In genomic region chr13:46134961-46135522, GRCh38 we compare ENCODE assay signal across 11 cellular contexts. TPM values are rescaled to one million over a fixed set of nuclear protein-coding genes. Genes with fewer than 3 reads are reported as not detected.
DNase-seq lines count a peak whose midpoint lies in the region; ATAC-seq, FAIRE-seq and TF ChIP-seq lines count a peak whose summit lies in the region.
"Had no signal": no experiment of that assay in that cellular context is flagged by ENCODE, and none has a peak within 500 bp of the region (broad histone marks: within the 10 kb centered on the region; RNA-seq: fewer than 3 reads in every experiment).

No MANE protein-coding gene starts in this region.

- no peak overlapping the region for H3K4me3 Mint-ChIP-seq in activated naive CD8-positive, alpha-beta T cell treated with anti-CD3 and anti-CD28 coated beads, Interleukin-2, amount 50 U/mL, for 24 hours
- no peak overlapping the region for H3K4me3 Mint-ChIP-seq in mesothelial cell of epicardium

- TF ChIP-seq POLR2A in H54 (IDR thresholded peaks at IDR 0.05; ENCODE audit: low read depth, low read length) = no peak

- ATAC-seq in activated naive CD8-positive, alpha-beta T cell treated with anti-CD3 and anti-CD28 coated beads, Interleukin-2, amount 50 U/mL, for 24 hours = no peak
- ATAC-seq in GM19452 (IDR thresholded peaks at IDR 0.05; ENCODE audit: unreplicated experiment) (no peak), HG03108 (IDR thresholded peaks at IDR 0.05; ENCODE audit: unreplicated experiment) (no peak)

- peaks cover 21% of the 10 kb centered on the region for H3K4me1 Mint-ChIP-seq in activated naive CD8-positive, alpha-beta T cell treated with anti-CD3 and anti-CD28 coated beads, Interleukin-2, amount 50 U/mL, for 24 hours
- peaks cover 35% of the 10 kb centered on the region for H3K4me1 Mint-ChIP-seq in mesothelial cell of epicardium

- no peaks in the 10 kb centered on the region for H3K9me3 Mint-ChIP-seq in activated naive CD8-positive, alpha-beta T cell treated with anti-CD3 and anti-CD28 coated beads, Interleukin-2, amount 50 U/mL, for 24 hours
- no peaks in the 10 kb centered on the region for H3K9me3 Mint-ChIP-seq in mesothelial cell of epicardium

- TF ChIP-seq CTCF in mesothelial cell of epicardium (IDR thresholded peaks at IDR 0.05; ENCODE audit: unreplicated experiment) = no peak

- peaks cover 82% of the 10 kb centered on the region for H3K36me3 Mint-ChIP-seq in activated naive CD8-positive, alpha-beta T cell treated with anti-CD3 and anti-CD28 coated beads, Interleukin-2, amount 50 U/mL, for 24 hours (ENCODE audit: low read depth)
- no peaks in the 10 kb centered on the region for H3K36me3 Mint-ChIP-seq in mesothelial cell of epicardium

- no peaks in the 10 kb centered on the region for H3K27me3 Mint-ChIP-seq in activated naive CD8-positive, alpha-beta T cell treated with anti-CD3 and anti-CD28 coated beads, Interleukin-2, amount 50 U/mL, for 24 hours
- H3K27me3 Mint-ChIP-seq in mesothelial cell of epicardium (ENCODE audit: low read depth) = no peaks in the 10 kb centered on the region

- peak overlapping the region; percentile 74 for H3K27ac Mint-ChIP-seq in activated naive CD8-positive, alpha-beta T cell treated with anti-CD3 and anti-CD28 coated beads, Interleukin-2, amount 50 U/mL, for 24 hours
- H3K27ac Mint-ChIP-seq in mesothelial cell of epicardium = peak overlapping the region; percentile 88

- peak; percentile 85 for DNase-seq in DMS79 treated with DMSO at 0.1 percent for 48 hours (lab: John Stamatoyannopoulos, UW)
- peak; percentile 45 for DNase-seq in NCI-H1105 treated with DMSO at 0.1 percent for 48 hours (lab: John Stamatoyannopoulos, UW)
- DNase-seq in activated naive CD8-positive, alpha-beta T cell treated with anti-CD3 and anti-CD28 coated beads, Interleukin-2, amount 50 U/mL, for 24 hours = no peak
- no peak for DNase-seq in mesothelial cell of epicardium (ENCODE audit: low spot score in 2 of 2, unreplicated experiment in 2 of 2)
- no peak for DNase-seq in anterior cingulate cortex (lab: John Stamatoyannopoulos, UW)
- no peak for DNase-seq in H54 (ENCODE audit: insufficient read length, low spot score)
- DNase-seq: stimulated activated CD4-positive, alpha-beta T cell treated with anti-CD3 and anti-CD28 coated beads, Interleukin-4, amount 100 ng/mL, for 1 hour had no signal

- no peak for FAIRE-seq in H54 (lab: Jason Lieb, UNC)
- FAIRE-seq: islet of Langerhans had no signal

RNA-seq across cellular contexts. Expression of gene CPB2, which starts 30.2 kb away (rescaled TPM):
- not detected in 3 replicates for total RNA-seq in mesothelial cell of epicardium
- total RNA-seq: SJCRH30 had no signal

RNA-seq across cellular contexts. Expression of gene LCP1, which starts 46.9 kb away (rescaled TPM):
- total RNA-seq in mesothelial cell of epicardium = 11.6 to 12.4 TPM (median 11.6 TPM) in 3 replicates
- total RNA-seq: SJCRH30 had no signal

Comparison
In these comparisons a context has a peak if more than half of its experiments do, and no peak if none do; other contexts are left out.
1. DNase-seq: peak in DMS79 treated with DMSO at 0.1 percent for 48 hours (single experiment) and NCI-H1105 treated with DMSO at 0.1 percent for 48 hours (single experiment); none in activated naive CD8-positive, alpha-beta T cell treated with anti-CD3 and anti-CD28 coated beads, Interleukin-2, amount 50 U/mL, for 24 hours (single experiment), mesothelial cell of epicardium (0 of 2), anterior cingulate cortex (0 of 58) and H54 (single experiment).